Comparison of ENCODE assay signal across 12 cellular contexts in genomic region chr9:91795500-91796241, GRCh38.
DNase-seq lines count a peak whose midpoint lies in the region; ATAC-seq, FAIRE-seq and TF ChIP-seq lines count a peak whose summit lies in the region.
"Had no signal": no experiment of that assay in that cellular context is flagged by ENCODE, and none has a peak within 500 bp of the region (broad histone marks: within the 10 kb centered on the region; RNA-seq: fewer than 3 reads in every experiment).

No MANE protein-coding gene starts in this region.

- H3K4me3 Mint-ChIP-seq in CD4-positive, alpha-beta T cell, result no peak overlapping the region
- H3K4me3 Mint-ChIP-seq in activated CD4-positive, alpha-beta memory T cell treated with anti-CD3 and anti-CD28 coated beads for 36 hours, result no peak overlapping the region
- H3K4me3 Mint-ChIP-seq in chondrocyte (ENCODE audit: unreplicated experiment), result no peak overlapping the region

- no peaks in the 10 kb centered on the region for H3K36me3 Mint-ChIP-seq in CD4-positive, alpha-beta T cell (ENCODE audit: low read depth)
- no peaks in the 10 kb centered on the region for H3K36me3 Mint-ChIP-seq in activated CD4-positive, alpha-beta memory T cell treated with anti-CD3 and anti-CD28 coated beads for 36 hours
- H3K36me3 Mint-ChIP-seq in chondrocyte (ENCODE audit: low read depth), result no peaks in the 10 kb centered on the region

- peak overlapping the region; percentile 47 for H3K27ac Mint-ChIP-seq in CD4-positive, alpha-beta T cell
- H3K27ac Mint-ChIP-seq in activated CD4-positive, alpha-beta memory T cell treated with anti-CD3 and anti-CD28 coated beads for 36 hours, result peak overlapping the region; percentile 29
- no peak overlapping the region for H3K27ac Mint-ChIP-seq in chondrocyte (ENCODE audit: unreplicated experiment)

- no peaks in the 10 kb centered on the region for H3K27me3 Mint-ChIP-seq in CD4-positive, alpha-beta T cell
- no peaks in the 10 kb centered on the region for H3K27me3 Mint-ChIP-seq in activated CD4-positive, alpha-beta memory T cell treated with anti-CD3 and anti-CD28 coated beads for 36 hours
- no peaks in the 10 kb centered on the region for H3K27me3 Mint-ChIP-seq in chondrocyte (ENCODE audit: low read depth)

- no peak for TF ChIP-seq CTCF in CD4-positive, alpha-beta T cell (IDR thresholded peaks at IDR 0.05)
- TF ChIP-seq CTCF in chondrocyte (IDR thresholded peaks at IDR 0.05), result no peak
- TF ChIP-seq CTCF in D721Med (IDR thresholded peaks at IDR 0.05; ENCODE audit: insufficient read depth, missing control alignments), result no peak

- H3K27ac ChIP-seq in CD4-positive, alpha-beta T cell (ENCODE audit: low read depth, low read length), result no peak overlapping the region
- H3K27ac ChIP-seq: tibial nerve had no signal

- intact Hi-C loops in CD4-positive, alpha-beta T cell (cut with DNase I, micrococcal nuclease), result no loop called here
- intact Hi-C loops in activated CD4-positive, alpha-beta memory T cell treated with anti-CD3 and anti-CD28 coated beads for 36 hours (cut with micrococcal nuclease), result no loop called here

- peaks cover 13% of the 10 kb centered on the region for H3K4me1 Mint-ChIP-seq in CD4-positive, alpha-beta T cell (ENCODE audit: low read depth)
- peaks cover 15% of the 10 kb centered on the region for H3K4me1 Mint-ChIP-seq in activated CD4-positive, alpha-beta memory T cell treated with anti-CD3 and anti-CD28 coated beads for 36 hours (ENCODE audit: low read depth)
- peaks cover 24% of the 10 kb centered on the region for H3K4me1 Mint-ChIP-seq in chondrocyte (ENCODE audit: low read depth)

- POLR2A ChIA-PET in CD4-positive, alpha-beta T cell (lab: Charles Lee), result no interaction called here
- POLR2A ChIA-PET in HEK293T (lab: Yijun Ruan, JAX), result interaction anchor here (1.0 kb wide), 1 partner anchor 105 kb away, joined by 3 read pairs; no protein-coding TSS in a partner anchor
- POLR2A ChIA-PET in activated CD4-positive, alpha-beta memory T cell treated with anti-CD3 and anti-CD28 coated beads for 36 hours (lab: Charles Lee), result interaction anchor here (0.6 kb wide), 1 partner anchor 136 kb away, joined by 3 read pairs; no protein-coding TSS in a partner anchor

- no peaks in the 10 kb centered on the region for H3K27me3 ChIP-seq in CD4-positive, alpha-beta T cell (ENCODE audit: control insufficient read depth, insufficient read depth, low read length)
- H3K27me3 ChIP-seq: tibial nerve had no signal

- no peak for DNase-seq in CD4-positive, alpha-beta T cell
- peak; percentile 51 for DNase-seq in HEK293T (ENCODE audit: extremely low spot score)
- peak; percentile 17 for DNase-seq in activated CD4-positive, alpha-beta memory T cell treated with anti-CD3 and anti-CD28 coated beads for 36 hours
- peak; percentile 47 for DNase-seq in kidney glomerular epithelial cell (lab: John Stamatoyannopoulos, UW)
- DNase-seq in GOT3 (lab: John Stamatoyannopoulos, UW), result no peak
- DNase-seq in chondrocyte (ENCODE audit: low spot score), result no peak
- no peak for DNase-seq in activated T-cell treated with anti-CD3 and anti-CD28 coated beads for 4 hours
- no peak for DNase-seq in D721Med (ENCODE audit: insufficient read length, low spot score)
- DNase-seq: Calu3, H7, NCI-H2081 treated with DMSO at 0.1 percent for 48 hours had no signal

- no peak for ATAC-seq in CD4-positive, alpha-beta T cell (ENCODE audit: poor library complexity)

- CTCF ChIA-PET in CD4-positive, alpha-beta T cell (lab: Charles Lee), result no interaction called here
- CTCF ChIA-PET in HEK293T (lab: Yijun Ruan, JAX), result interaction anchor here (0.7 to 1.4 kb wide), 2 partner anchors 150 to 160 kb away, joined by 3 read pairs; no protein-coding TSS in a partner anchor
- CTCF ChIA-PET in activated CD4-positive, alpha-beta memory T cell treated with anti-CD3 and anti-CD28 coated beads for 36 hours (lab: Charles Lee), result interaction anchor here (1.1 to 1.4 kb wide), 2 partner anchors 21 to 60 kb away, joined by 3 to 7 read pairs; no protein-coding TSS in a partner anchor

- no peak for FAIRE-seq in D721Med (lab: Jason Lieb, UNC)

- no peaks in the 10 kb centered on the region for H3K9me3 ChIP-seq in CD4-positive, alpha-beta T cell (ENCODE audit: control insufficient read depth, low read length)
- H3K9me3 ChIP-seq: tibial nerve had no signal

- no peaks in the 10 kb centered on the region for H3K9me3 Mint-ChIP-seq in CD4-positive, alpha-beta T cell
- H3K9me3 Mint-ChIP-seq in activated CD4-positive, alpha-beta memory T cell treated with anti-CD3 and anti-CD28 coated beads for 36 hours, result no peaks in the 10 kb centered on the region
- no peaks in the 10 kb centered on the region for H3K9me3 Mint-ChIP-seq in chondrocyte (ENCODE audit: low read depth)

TF ChIP-seq in HEK293T, 16 proteins besides CTCF, POLR2A, EP300 and RAD21:
- TF ChIP-seq PKNOX1 (IDR thresholded peaks at IDR 0.05) (peak; percentile 95), FOXA1 (IDR thresholded peaks at IDR 0.05) (no peak), ELF4 (IDR thresholded peaks at IDR 0.05) (no peak), ZNF384 (IDR thresholded peaks at IDR 0.05) (no peak), LEF1 (IDR thresholded peaks at IDR 0.05; ENCODE audit: borderline replicate concordance) (no peak), TARDBP (IDR thresholded peaks at IDR 0.05) (no peak), HDGF (IDR thresholded peaks at IDR 0.05; ENCODE audit: borderline replicate concordance) (no peak), BHLHE40 (IDR thresholded peaks at IDR 0.05; ENCODE audit: borderline replicate concordance) (no peak), CTBP1 (IDR thresholded peaks at IDR 0.05; ENCODE audit: borderline replicate concordance) (peak; percentile 55), FOXM1 (IDR thresholded peaks at IDR 0.05; ENCODE audit: borderline replicate concordance) (no peak)
TF ChIP-seq in HEK293T: peak in this region for 2.

Comparison
In these comparisons a context has a peak if more than half of its experiments do, and no peak if none do; other contexts are left out.
1. DNase-seq: peak in HEK293T (single experiment), activated CD4-positive, alpha-beta memory T cell treated with anti-CD3 and anti-CD28 coated beads for 36 hours (single experiment) and kidney glomerular epithelial cell (single experiment); none in CD4-positive, alpha-beta T cell (0 of 10), GOT3 (single experiment), chondrocyte (single experiment), activated T-cell treated with anti-CD3 and anti-CD28 coated beads for 4 hours (single experiment) and D721Med (single experiment).